Comparison of ENCODE assay signal across 12 cellular contexts in the genomic region with DNA sequence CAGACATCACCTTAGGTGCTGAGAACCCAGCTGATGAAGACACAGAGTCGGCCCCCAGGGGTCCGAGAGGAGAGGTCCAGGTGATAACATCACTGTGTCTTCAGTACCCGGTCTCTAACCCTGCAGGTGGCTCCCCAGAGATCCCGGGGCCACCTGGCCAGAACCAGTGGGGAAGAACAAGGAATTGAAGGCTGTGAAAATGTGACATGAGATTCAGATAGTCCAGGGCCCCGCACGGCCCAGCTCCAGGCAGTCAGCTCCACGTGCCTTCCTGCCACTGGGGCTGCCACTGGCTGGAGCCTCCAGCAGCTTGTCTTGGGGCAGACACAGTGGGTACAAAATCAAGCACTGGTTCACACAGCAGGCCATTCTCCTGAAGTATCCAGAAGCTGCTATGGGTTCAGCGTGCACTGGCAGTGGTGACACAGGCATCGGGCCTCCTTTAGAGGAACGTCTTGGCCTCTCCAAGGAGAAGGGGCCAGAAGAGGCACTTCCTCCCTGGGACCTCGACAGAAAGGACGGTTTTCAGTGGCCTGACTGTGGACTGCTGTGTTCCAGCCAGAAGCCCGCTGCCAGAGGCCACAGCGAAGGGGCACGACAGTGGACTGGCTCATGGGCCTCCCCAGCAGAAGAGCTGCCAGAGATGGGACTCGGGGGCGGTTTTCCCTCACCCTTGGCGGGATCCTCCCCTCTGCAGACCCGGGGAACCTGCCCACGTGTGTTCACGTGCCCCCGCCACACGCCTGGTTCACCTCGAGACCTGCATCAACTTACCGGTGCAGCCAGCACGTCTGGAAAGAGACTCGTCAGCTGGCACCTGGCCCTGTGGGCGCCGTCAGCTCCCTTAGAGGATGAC.
DNase-seq lines count a peak whose midpoint lies in the region; ATAC-seq and TF ChIP-seq lines count a peak whose summit lies in the region.
"Had no signal": no experiment of that assay in that cellular context is flagged by ENCODE, and none has a peak within 500 bp of the region (broad histone marks: within the 10 kb centered on the region; RNA-seq: fewer than 3 reads in every experiment).

No MANE protein-coding gene starts in this region.

- H3K4me3 ChIP-seq in SK-N-MC = peak overlapping the region; percentile 28; the same call in 1 of the 2 replicates
- H3K4me3 ChIP-seq in fibroblast of lung (replicated peaks in 1 of 4; ENCODE audit: control extremely low read depth in 1 of 4, insufficient read depth in 1 of 4, low read depth in 3 of 4, low read length in 4 of 4) = no peak overlapping the region
- H3K4me3 ChIP-seq in neural cell (ENCODE audit: low read length) = peak overlapping the region; percentile 41
- H3K4me3 ChIP-seq: MG63 had no signal

- peak overlapping the region; percentile 28 for H3K4me2 ChIP-seq in fibroblast of lung (ENCODE audit: extremely low read depth, insufficient read depth, low read length)
- H3K4me2 ChIP-seq in neural cell (ENCODE audit: low read length) = no peak overlapping the region

- H3K79me2 ChIP-seq in fibroblast of lung (ENCODE audit: control insufficient read depth, insufficient read depth, low read length) = peaks cover 3% of the 10 kb centered on the region
- H3K79me2 ChIP-seq in neural cell (replicated peaks; ENCODE audit: insufficient read depth, low read length) = no peaks in the 10 kb centered on the region

- H3K27ac ChIP-seq in SK-N-MC (no peak overlapping the region), fibroblast of lung (ENCODE audit: insufficient read depth, low read length) (peak overlapping the region; percentile 68), neural cell (ENCODE audit: low read length) (peak overlapping the region; percentile 89), temporal lobe (ENCODE audit: low read depth, low read length) (peak overlapping the region; percentile 31)

- no peaks in the 10 kb centered on the region for H3F3A ChIP-seq in neural cell (ENCODE audit: insufficient read depth, low read length, poor library complexity, severe bottlenecking)

- H3K9me2 ChIP-seq in neural cell (ENCODE audit: insufficient read depth, low read length) = no peaks in the 10 kb centered on the region

- TF ChIP-seq RAD21 in neural cell (conservative IDR thresholded peaks at IDR 0.05) = no peak

- DNase-seq in SK-N-MC (ENCODE audit: low read depth, low spot score) (no peak), fibroblast of lung (ENCODE audit: low read depth in 2 of 2) (no peak), NCI-H146 treated with DMSO at 0.1 percent for 48 hours (lab: John Stamatoyannopoulos, UW; ENCODE audit: unreplicated experiment) (no peak), cerebellar nuclear complex (lab: John Stamatoyannopoulos, UW) (no peak)
- DNase-seq: activated CD8-positive, alpha-beta memory T cell treated with anti-CD3 and anti-CD28 coated beads, Interleukin-2, amount 50 U/mL, for 4 hours; NCI-H187 treated with DMSO at 0.1 percent for 48 hours; PC-3 had no signal

- H3K36me3 ChIP-seq in SK-N-MC (ENCODE audit: insufficient read depth, low read length) = no peaks in the 10 kb centered on the region
- no peaks in the 10 kb centered on the region for H3K36me3 ChIP-seq in fibroblast of lung (ENCODE audit: control insufficient read depth, insufficient read depth, low read length)
- H3K36me3 ChIP-seq in neural cell (ENCODE audit: insufficient read depth, low read length) = no peaks in the 10 kb centered on the region
- H3K36me3 ChIP-seq: MG63 had no signal

- no peaks in the 10 kb centered on the region for H4K20me1 ChIP-seq in fibroblast of lung (ENCODE audit: control insufficient read depth, extremely low read depth, insufficient read depth, low read length)
- H4K20me1 ChIP-seq in neural cell (ENCODE audit: insufficient read depth) = no peaks in the 10 kb centered on the region

- no peaks in the 10 kb centered on the region for H3K9me3 ChIP-seq in SK-N-MC (ENCODE audit: low read depth, low read length)
- no peaks in the 10 kb centered on the region for H3K9me3 ChIP-seq in fibroblast of lung (ENCODE audit: control insufficient read depth, insufficient read depth, low read depth, low read length)
- H3K9me3 ChIP-seq in neural cell (ENCODE audit: low read length) = no peaks in the 10 kb centered on the region
- H3K9me3 ChIP-seq: MG63 had no signal

- H3K4me1 ChIP-seq in fibroblast of lung (ENCODE audit: control insufficient read depth, extremely low read depth, insufficient read depth, low read length) = peaks cover 4% of the 10 kb centered on the region

- no peak for ATAC-seq in GM21825 (IDR thresholded peaks at IDR 0.05; ENCODE audit: unreplicated experiment)
- ATAC-seq: natural killer cell treated with Interleukin-12 subunit alpha and Interleukin-12 subunit beta and Interleukin-15 and Interleukin-18, amount 100 ng/mL, for 72 hours; PC-3 had no signal

- H3K27me3 ChIP-seq in fibroblast of lung (ENCODE audit: control insufficient read depth, insufficient read depth, low read length) (no peaks in the 10 kb centered on the region), neural cell (ENCODE audit: insufficient read depth, low read depth, low read length) (no peaks in the 10 kb centered on the region)
- H3K27me3 ChIP-seq: MG63 had no signal

- H3K9ac ChIP-seq in SK-N-MC (ENCODE audit: insufficient read length) = no peak overlapping the region
- no peak overlapping the region for H3K9ac ChIP-seq in fibroblast of lung (ENCODE audit: insufficient read depth, low read length)
- H3K9ac ChIP-seq in neural cell (ENCODE audit: low read length) = peak overlapping the region; percentile 58

- no peak for TF ChIP-seq CTCF in fibroblast of lung (conservative IDR thresholded peaks at IDR 0.05 in 1 of 2, IDR thresholded peaks at IDR 0.05 in 1 of 2; ENCODE audit: low read depth in 1 of 2, low read length in 2 of 2)
- TF ChIP-seq CTCF in neural cell (IDR thresholded peaks at IDR 0.05; ENCODE audit: poor library complexity, severe bottlenecking) = no peak

- H2AFZ ChIP-seq in fibroblast of lung (ENCODE audit: low read length) (peak overlapping the region; percentile 15), neural cell (ENCODE audit: low read depth, low read length) (no peak overlapping the region)

- TF ChIP-seq EP300 in neural cell (conservative IDR thresholded peaks at IDR 0.05; ENCODE audit: poor library complexity, severe bottlenecking) = no peak

TF ChIP-seq in neural cell, 6 proteins besides CTCF, POLR2A, EP300 and RAD21:
- TF ChIP-seq POLR2AphosphoS5 (IDR thresholded peaks at IDR 0.05) (no peak), TAF1 (IDR thresholded peaks at IDR 0.05; ENCODE audit: low read depth) (no peak), MXI1 (conservative IDR thresholded peaks at IDR 0.05; ENCODE audit: poor library complexity, severe bottlenecking) (no peak), EZH2 (IDR thresholded peaks at IDR 0.05; ENCODE audit: borderline replicate concordance, insufficient read depth, low read length, poor library complexity, severe bottlenecking) (no peak), SMC3 (conservative IDR thresholded peaks at IDR 0.05; ENCODE audit: poor library complexity) (no peak)
- TF ChIP-seq, protein P1, sequence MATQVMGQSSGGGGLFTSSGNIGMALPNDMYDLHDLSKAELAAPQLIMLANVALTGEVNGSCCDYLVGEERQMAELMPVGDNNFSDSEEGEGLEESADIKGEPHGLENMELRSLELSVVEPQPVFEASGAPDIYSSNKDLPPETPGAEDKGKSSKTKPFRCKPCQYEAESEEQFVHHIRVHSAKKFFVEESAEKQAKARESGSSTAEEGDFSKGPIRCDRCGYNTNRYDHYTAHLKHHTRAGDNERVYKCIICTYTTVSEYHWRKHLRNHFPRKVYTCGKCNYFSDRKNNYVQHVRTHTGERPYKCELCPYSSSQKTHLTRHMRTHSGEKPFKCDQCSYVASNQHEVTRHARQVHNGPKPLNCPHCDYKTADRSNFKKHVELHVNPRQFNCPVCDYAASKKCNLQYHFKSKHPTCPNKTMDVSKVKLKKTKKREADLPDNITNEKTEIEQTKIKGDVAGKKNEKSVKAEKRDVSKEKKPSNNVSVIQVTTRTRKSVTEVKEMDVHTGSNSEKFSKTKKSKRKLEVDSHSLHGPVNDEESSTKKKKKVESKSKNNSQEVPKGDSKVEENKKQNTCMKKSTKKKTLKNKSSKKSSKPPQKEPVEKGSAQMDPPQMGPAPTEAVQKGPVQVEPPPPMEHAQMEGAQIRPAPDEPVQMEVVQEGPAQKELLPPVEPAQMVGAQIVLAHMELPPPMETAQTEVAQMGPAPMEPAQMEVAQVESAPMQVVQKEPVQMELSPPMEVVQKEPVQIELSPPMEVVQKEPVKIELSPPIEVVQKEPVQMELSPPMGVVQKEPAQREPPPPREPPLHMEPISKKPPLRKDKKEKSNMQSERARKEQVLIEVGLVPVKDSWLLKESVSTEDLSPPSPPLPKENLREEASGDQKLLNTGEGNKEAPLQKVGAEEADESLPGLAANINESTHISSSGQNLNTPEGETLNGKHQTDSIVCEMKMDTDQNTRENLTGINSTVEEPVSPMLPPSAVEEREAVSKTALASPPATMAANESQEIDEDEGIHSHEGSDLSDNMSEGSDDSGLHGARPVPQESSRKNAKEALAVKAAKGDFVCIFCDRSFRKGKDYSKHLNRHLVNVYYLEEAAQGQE (IDR thresholded peaks at IDR 0.05; ENCODE audit: borderline replicate concordance) = no peak

Comparison
In these comparisons a context has a peak if more than half of its experiments do, and no peak if none do; other contexts are left out.
1. H3K4me3 ChIP-seq: peak in SK-N-MC (single experiment) and neural cell (single experiment); none in fibroblast of lung (0 of 4).